2 cellular contexts compared by ENCODE assay signal in the genomic region with DNA sequence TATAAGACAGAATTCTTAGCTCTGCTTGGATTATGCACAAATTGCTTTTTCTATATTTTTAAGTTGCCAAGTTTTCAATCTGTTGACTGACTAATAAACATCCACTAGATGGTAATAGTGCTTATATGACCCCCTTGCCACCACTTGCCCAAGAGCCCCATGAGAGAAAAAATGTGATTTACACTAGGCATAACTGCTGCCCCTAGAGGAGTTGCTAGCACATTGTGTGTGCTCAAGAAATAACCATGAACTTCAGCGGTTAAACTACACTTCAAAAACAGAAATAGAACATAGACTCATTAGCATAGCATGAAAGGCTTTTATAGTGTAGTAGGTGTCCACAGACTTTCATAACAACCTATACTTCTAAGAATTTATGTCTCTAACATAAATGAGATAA.
TF ChIP-seq lines count a peak whose summit lies in the region.

No MANE protein-coding gene starts in this region.

TF ChIP-seq in HCT116, 20 proteins besides CTCF, POLR2A, EP300 and RAD21:
- TF ChIP-seq, protein P1, sequence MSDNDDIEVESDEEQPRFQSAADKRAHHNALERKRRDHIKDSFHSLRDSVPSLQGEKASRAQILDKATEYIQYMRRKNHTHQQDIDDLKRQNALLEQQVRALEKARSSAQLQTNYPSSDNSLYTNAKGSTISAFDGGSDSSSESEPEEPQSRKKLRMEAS (IDR thresholded peaks at IDR 0.05): no peak
- TF ChIP-seq FOSL1 (IDR thresholded peaks at IDR 0.05; ENCODE audit: low read depth) (no peak), JUND (IDR thresholded peaks at IDR 0.05) (no peak), SIN3A (IDR thresholded peaks at IDR 0.05; ENCODE audit: low read depth) (no peak), SRF (IDR thresholded peaks at IDR 0.05; ENCODE audit: low read depth) (no peak), ELF1 (IDR thresholded peaks at IDR 0.05; ENCODE audit: borderline replicate concordance, low read depth) (no peak), POLR2AphosphoS5 (IDR thresholded peaks at IDR 0.05; ENCODE audit: low read depth, low read length) (no peak), EGR1 (IDR thresholded peaks at IDR 0.05; ENCODE audit: low read depth) (no peak), YY1 (IDR thresholded peaks at IDR 0.05; ENCODE audit: extremely low read depth, insufficient replicate concordance, low read depth, low read length) (no peak)
- TF ChIP-seq, protein P2, sequence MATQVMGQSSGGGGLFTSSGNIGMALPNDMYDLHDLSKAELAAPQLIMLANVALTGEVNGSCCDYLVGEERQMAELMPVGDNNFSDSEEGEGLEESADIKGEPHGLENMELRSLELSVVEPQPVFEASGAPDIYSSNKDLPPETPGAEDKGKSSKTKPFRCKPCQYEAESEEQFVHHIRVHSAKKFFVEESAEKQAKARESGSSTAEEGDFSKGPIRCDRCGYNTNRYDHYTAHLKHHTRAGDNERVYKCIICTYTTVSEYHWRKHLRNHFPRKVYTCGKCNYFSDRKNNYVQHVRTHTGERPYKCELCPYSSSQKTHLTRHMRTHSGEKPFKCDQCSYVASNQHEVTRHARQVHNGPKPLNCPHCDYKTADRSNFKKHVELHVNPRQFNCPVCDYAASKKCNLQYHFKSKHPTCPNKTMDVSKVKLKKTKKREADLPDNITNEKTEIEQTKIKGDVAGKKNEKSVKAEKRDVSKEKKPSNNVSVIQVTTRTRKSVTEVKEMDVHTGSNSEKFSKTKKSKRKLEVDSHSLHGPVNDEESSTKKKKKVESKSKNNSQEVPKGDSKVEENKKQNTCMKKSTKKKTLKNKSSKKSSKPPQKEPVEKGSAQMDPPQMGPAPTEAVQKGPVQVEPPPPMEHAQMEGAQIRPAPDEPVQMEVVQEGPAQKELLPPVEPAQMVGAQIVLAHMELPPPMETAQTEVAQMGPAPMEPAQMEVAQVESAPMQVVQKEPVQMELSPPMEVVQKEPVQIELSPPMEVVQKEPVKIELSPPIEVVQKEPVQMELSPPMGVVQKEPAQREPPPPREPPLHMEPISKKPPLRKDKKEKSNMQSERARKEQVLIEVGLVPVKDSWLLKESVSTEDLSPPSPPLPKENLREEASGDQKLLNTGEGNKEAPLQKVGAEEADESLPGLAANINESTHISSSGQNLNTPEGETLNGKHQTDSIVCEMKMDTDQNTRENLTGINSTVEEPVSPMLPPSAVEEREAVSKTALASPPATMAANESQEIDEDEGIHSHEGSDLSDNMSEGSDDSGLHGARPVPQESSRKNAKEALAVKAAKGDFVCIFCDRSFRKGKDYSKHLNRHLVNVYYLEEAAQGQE (IDR thresholded peaks at IDR 0.05; ENCODE audit: low read depth): no peak
- TF ChIP-seq, protein P3, sequence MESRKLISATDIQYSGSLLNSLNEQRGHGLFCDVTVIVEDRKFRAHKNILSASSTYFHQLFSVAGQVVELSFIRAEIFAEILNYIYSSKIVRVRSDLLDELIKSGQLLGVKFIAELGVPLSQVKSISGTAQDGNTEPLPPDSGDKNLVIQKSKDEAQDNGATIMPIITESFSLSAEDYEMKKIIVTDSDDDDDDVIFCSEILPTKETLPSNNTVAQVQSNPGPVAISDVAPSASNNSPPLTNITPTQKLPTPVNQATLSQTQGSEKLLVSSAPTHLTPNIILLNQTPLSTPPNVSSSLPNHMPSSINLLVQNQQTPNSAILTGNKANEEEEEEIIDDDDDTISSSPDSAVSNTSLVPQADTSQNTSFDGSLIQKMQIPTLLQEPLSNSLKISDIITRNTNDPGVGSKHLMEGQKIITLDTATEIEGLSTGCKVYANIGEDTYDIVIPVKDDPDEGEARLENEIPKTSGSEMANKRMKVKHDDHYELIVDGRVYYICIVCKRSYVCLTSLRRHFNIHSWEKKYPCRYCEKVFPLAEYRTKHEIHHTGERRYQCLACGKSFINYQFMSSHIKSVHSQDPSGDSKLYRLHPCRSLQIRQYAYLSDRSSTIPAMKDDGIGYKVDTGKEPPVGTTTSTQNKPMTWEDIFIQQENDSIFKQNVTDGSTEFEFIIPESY (IDR thresholded peaks at IDR 0.05; ENCODE audit: extremely low read depth, insufficient replicate concordance, low read length): no peak

TF ChIP-seq in GM12891, 5 proteins besides CTCF, POLR2A, EP300 and RAD21:
- TF ChIP-seq PAX5 (IDR thresholded peaks at IDR 0.05; ENCODE audit: insufficient read depth, low read length, severe bottlenecking): no peak
- no peak for TF ChIP-seq TAF1 (IDR thresholded peaks at IDR 0.05; ENCODE audit: low read depth, low read length)
- TF ChIP-seq POLR2AphosphoS5 (IDR thresholded peaks at IDR 0.05; ENCODE audit: low read depth, low read length): no peak
